In the genomic region with DNA sequence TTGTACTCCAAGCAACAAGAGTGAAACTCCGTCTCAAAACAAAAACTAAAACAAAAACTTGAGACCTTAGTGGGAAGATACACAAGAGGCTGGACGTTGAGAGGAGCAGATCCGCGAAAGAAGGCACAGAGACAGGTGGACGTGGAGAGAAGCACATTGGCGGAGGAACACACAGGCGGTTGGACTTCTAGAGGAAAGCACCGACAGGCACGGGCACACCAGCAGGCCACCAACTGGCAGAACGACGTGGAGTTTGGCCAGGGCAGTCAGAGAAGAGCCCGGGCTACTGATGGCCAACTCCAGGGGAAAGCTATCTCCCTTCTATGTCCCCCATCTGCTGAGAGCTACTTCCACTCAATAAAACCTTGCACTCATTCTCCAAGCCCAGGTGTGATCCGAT, we compare ENCODE assay signal across 27 cellular contexts.
"Had no signal": no experiment of that assay in that cellular context is flagged by ENCODE, and none has a peak within 500 bp of the region (broad histone marks: within the 10 kb centered on the region; RNA-seq: fewer than 3 reads in every experiment).

No MANE protein-coding gene starts in this region.

- H3K27me3 ChIP-seq: colonic mucosa, dorsolateral prefrontal cortex, esophagus muscularis mucosa, esophagus squamous epithelium, foreskin keratinocyte, gastrocnemius medialis, gastroesophageal sphincter, heart left ventricle, heart right ventricle had no signal

- H3K27ac ChIP-seq: colonic mucosa, coronary artery, dorsolateral prefrontal cortex, epithelial cell of prostate, esophagus muscularis mucosa, esophagus squamous epithelium, foreskin keratinocyte, gastrocnemius medialis, gastroesophageal sphincter, heart left ventricle, heart right ventricle had no signal

- FAIRE-seq: colon, endometrium, endothelial cell of umbilical vein, frontal cortex had no signal

- DNase-seq: colonic mucosa; cortex of kidney; dermis blood vessel endothelial cell; dorsolateral prefrontal cortex; effector CD4-positive, alpha-beta T cell; effector CD8-positive, alpha-beta T cell; effector memory CD4-positive, alpha-beta T cell; effector memory CD8-positive, alpha-beta T cell; endodermal cell; erythroblast; esophagus squamous epithelium; foreskin fibroblast; foreskin keratinocyte; foreskin melanocyte; gastrocnemius medialis; glutamatergic neuron; head of caudate nucleus; heart left ventricle; heart right ventricle had no signal

- H3K4me3 ChIP-seq: colonic mucosa, coronary artery, dorsolateral prefrontal cortex, esophagus muscularis mucosa, esophagus squamous epithelium, gastrocnemius medialis, gastroesophageal sphincter, heart left ventricle, heart right ventricle had no signal

- H3K9me3 ChIP-seq: colonic mucosa, esophagus muscularis mucosa, gastrocnemius medialis, gastroesophageal sphincter had no signal

- H3K4me1 ChIP-seq: colonic mucosa, esophagus muscularis mucosa, esophagus squamous epithelium, foreskin keratinocyte, gastrocnemius medialis, gastroesophageal sphincter, heart left ventricle, heart right ventricle had no signal

- H3K36me3 ChIP-seq: colonic mucosa, esophagus muscularis mucosa, esophagus squamous epithelium, gastrocnemius medialis, gastroesophageal sphincter, heart left ventricle, heart right ventricle had no signal
